In genomic region chr6:11172501-11173337, GRCh38 we compare ENCODE assay signal across 1 cellular context.
TF ChIP-seq lines count a peak whose summit lies in the region.

No MANE protein-coding gene starts in this region.

TF ChIP-seq in HepG2, 621 proteins besides CTCF, POLR2A, EP300 and RAD21 (continued from another document and continues in another):
- TF ChIP-seq CSRNP2 (CRISPR knock-in tag; conservative IDR thresholded peaks at IDR 0.05; ENCODE audit: low read depth) (no peak), SMARCC2 (IDR thresholded peaks at IDR 0.05) (no peak), MATR3 (CRISPR knock-in tag; IDR thresholded peaks at IDR 0.05) (no peak), MTA1 (CRISPR knock-in tag; IDR thresholded peaks at IDR 0.05; ENCODE audit: borderline replicate concordance) (no peak), HIVEP1 (CRISPR knock-in tag; IDR thresholded peaks at IDR 0.05) (no peak), ZNF10 (CRISPR knock-in tag; IDR thresholded peaks at IDR 0.05; ENCODE audit: borderline replicate concordance, low read depth) (no peak), TCF7L2 (IDR thresholded peaks at IDR 0.05; ENCODE audit: low read depth, low read length) (no peak), ZNF790 (CRISPR knock-in tag; IDR thresholded peaks at IDR 0.05; ENCODE audit: borderline replicate concordance) (no peak), IRX3 (CRISPR knock-in tag; IDR thresholded peaks at IDR 0.05; ENCODE audit: borderline replicate concordance, low read depth) (no peak), ZNF724P (CRISPR knock-in tag; IDR thresholded peaks at IDR 0.05; ENCODE audit: borderline replicate concordance) (no peak), ZNF34 (CRISPR knock-in tag; IDR thresholded peaks at IDR 0.05; ENCODE audit: borderline replicate concordance) (no peak), NR2F2 (IDR thresholded peaks at IDR 0.05; ENCODE audit: borderline replicate concordance, low read depth) (no peak), GPN1 (CRISPR knock-in tag; IDR thresholded peaks at IDR 0.05; ENCODE audit: borderline replicate concordance) (no peak), TBP (CRISPR knock-in tag; IDR thresholded peaks at IDR 0.05) (no peak), SOX5 (CRISPR knock-in tag; IDR thresholded peaks at IDR 0.05; ENCODE audit: borderline replicate concordance) (peak; percentile 42; the same call in 1 of the 2 replicates), ZNF580 (CRISPR knock-in tag; IDR thresholded peaks at IDR 0.05; ENCODE audit: borderline replicate concordance, low read depth) (peak; percentile 86), HOMEZ (CRISPR knock-in tag; IDR thresholded peaks at IDR 0.05; ENCODE audit: low read depth) (peak; percentile 73; the same call in 1 of the 2 replicates), ZNF781 (CRISPR knock-in tag; IDR thresholded peaks at IDR 0.05; ENCODE audit: borderline replicate concordance, not compliant biosample characterization) (no peak), ZNF761 (CRISPR knock-in tag; conservative IDR thresholded peaks at IDR 0.05) (no peak), POGZ (CRISPR knock-in tag; IDR thresholded peaks at IDR 0.05) (peak; percentile 66), ZNF776 (CRISPR knock-in tag; IDR thresholded peaks at IDR 0.05) (no peak), RFX1 (IDR thresholded peaks at IDR 0.05) (no peak), PRDM10 (CRISPR knock-in tag; IDR thresholded peaks at IDR 0.05; ENCODE audit: low read depth) (no peak; the same call in 1 of the 2 replicates), FOXC1 (CRISPR knock-in tag; IDR thresholded peaks at IDR 0.05; ENCODE audit: borderline replicate concordance) (no peak), MAZ (IDR thresholded peaks at IDR 0.05; ENCODE audit: borderline replicate concordance, low read depth, low read length) (no peak), MAZ (CRISPR knock-in tag; IDR thresholded peaks at IDR 0.05; ENCODE audit: low read depth) (no peak), GABPB1 (CRISPR knock-in tag; IDR thresholded peaks at IDR 0.05) (no peak), ARID2 (CRISPR knock-in tag; IDR thresholded peaks at IDR 0.05; ENCODE audit: borderline replicate concordance) (no peak), ZBTB8A (CRISPR knock-in tag; IDR thresholded peaks at IDR 0.05; ENCODE audit: borderline replicate concordance, low read depth) (no peak), SKI (IDR thresholded peaks at IDR 0.05; ENCODE audit: partially characterized antibody) (no peak), ZFAT (CRISPR knock-in tag; conservative IDR thresholded peaks at IDR 0.05) (no peak), ZNF264 (CRISPR knock-in tag; IDR thresholded peaks at IDR 0.05) (peak; percentile 52; the same call in 1 of the 2 replicates), ATF1 (CRISPR knock-in tag; IDR thresholded peaks at IDR 0.05) (no peak; the same call in 1 of the 2 replicates), JUND (CRISPR knock-in tag; IDR thresholded peaks at IDR 0.05) (no peak), SUZ12 (IDR thresholded peaks at IDR 0.05; ENCODE audit: low read depth, low read length) (no peak), ZKSCAN1 (IDR thresholded peaks at IDR 0.05; ENCODE audit: low read length) (no peak), ZMAT3 (CRISPR knock-in tag; conservative IDR thresholded peaks at IDR 0.05) (no peak), HMG20B (CRISPR knock-in tag; conservative IDR thresholded peaks at IDR 0.05) (no peak), ZNF607 (CRISPR knock-in tag; IDR thresholded peaks at IDR 0.05; ENCODE audit: borderline replicate concordance) (no peak), NR3C1 (CRISPR knock-in tag; IDR thresholded peaks at IDR 0.05) (no peak), BCL3 (CRISPR knock-in tag; IDR thresholded peaks at IDR 0.05) (no peak), RCOR2 (CRISPR knock-in tag; IDR thresholded peaks at IDR 0.05) (peak; percentile 34; the same call in 1 of the 2 replicates), YEATS4 (CRISPR knock-in tag; IDR thresholded peaks at IDR 0.05; ENCODE audit: borderline replicate concordance) (no peak), NKX3-1 (CRISPR knock-in tag; IDR thresholded peaks at IDR 0.05) (no peak), ZNF644 (CRISPR knock-in tag; IDR thresholded peaks at IDR 0.05; ENCODE audit: low read depth) (0 out of 2 replicates have a peak, but pooled peaks have one; percentile 29)
- TF ChIP-seq, protein P1, sequence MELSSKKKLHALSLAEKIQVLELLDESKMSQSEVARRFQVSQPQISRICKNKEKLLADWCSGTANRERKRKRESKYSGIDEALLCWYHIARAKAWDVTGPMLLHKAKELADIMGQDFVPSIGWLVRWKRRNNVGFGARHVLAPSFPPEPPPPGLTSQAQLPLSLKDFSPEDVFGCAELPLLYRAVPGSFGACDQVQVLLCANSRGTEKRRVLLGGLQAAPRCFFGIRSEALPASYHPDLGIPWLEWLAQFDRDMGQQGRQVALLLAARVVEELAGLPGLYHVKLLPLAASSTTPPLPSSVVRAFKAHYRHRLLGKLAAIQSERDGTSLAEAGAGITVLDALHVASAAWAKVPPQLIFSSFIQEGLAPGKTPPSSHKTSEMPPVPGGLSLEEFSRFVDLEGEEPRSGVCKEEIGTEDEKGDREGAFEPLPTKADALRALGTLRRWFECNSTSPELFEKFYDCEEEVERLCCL (CRISPR knock-in tag; IDR thresholded peaks at IDR 0.05; ENCODE audit: borderline replicate concordance), result no peak
- TF ChIP-seq, protein P2, sequence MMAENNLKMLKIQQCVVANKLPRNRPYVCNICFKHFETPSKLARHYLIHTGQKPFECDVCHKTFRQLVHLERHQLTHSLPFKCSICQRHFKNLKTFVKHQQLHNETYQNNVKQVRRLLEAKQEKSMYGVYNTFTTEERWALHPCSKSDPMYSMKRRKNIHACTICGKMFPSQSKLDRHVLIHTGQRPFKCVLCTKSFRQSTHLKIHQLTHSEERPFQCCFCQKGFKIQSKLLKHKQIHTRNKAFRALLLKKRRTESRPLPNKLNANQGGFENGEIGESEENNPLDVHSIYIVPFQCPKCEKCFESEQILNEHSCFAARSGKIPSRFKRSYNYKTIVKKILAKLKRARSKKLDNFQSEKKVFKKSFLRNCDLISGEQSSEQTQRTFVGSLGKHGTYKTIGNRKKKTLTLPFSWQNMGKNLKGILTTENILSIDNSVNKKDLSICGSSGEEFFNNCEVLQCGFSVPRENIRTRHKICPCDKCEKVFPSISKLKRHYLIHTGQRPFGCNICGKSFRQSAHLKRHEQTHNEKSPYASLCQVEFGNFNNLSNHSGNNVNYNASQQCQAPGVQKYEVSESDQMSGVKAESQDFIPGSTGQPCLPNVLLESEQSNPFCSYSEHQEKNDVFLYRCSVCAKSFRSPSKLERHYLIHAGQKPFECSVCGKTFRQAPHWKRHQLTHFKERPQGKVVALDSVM (CRISPR knock-in tag; IDR thresholded peaks at IDR 0.05), result no peak
- TF ChIP-seq, protein P3, sequence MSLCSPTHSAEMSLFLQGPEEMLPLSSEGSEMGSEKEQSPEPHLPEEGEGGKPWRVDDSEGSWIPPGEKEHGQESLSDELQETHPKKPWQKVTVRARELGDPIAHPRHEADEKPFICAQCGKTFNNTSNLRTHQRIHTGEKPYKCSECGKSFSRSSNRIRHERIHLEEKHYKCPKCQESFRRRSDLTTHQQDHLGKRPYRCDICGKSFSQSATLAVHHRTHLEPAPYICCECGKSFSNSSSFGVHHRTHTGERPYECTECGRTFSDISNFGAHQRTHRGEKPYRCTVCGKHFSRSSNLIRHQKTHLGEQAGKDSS (CRISPR knock-in tag; IDR thresholded peaks at IDR 0.05; ENCODE audit: borderline replicate concordance, low read depth), result no peak
- TF ChIP-seq, protein P4, sequence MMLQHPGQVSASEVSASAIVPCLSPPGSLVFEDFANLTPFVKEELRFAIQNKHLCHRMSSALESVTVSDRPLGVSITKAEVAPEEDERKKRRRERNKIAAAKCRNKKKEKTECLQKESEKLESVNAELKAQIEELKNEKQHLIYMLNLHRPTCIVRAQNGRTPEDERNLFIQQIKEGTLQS (CRISPR knock-in tag; IDR thresholded peaks at IDR 0.05), result 0 out of 2 replicates have a peak, but pooled peaks have one; percentile 31
- TF ChIP-seq, protein P5, sequence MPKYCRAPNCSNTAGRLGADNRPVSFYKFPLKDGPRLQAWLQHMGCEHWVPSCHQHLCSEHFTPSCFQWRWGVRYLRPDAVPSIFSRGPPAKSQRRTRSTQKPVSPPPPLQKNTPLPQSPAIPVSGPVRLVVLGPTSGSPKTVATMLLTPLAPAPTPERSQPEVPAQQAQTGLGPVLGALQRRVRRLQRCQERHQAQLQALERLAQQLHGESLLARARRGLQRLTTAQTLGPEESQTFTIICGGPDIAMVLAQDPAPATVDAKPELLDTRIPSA (CRISPR knock-in tag; IDR thresholded peaks at IDR 0.05; ENCODE audit: borderline replicate concordance), result no peak
- TF ChIP-seq, protein P6, sequence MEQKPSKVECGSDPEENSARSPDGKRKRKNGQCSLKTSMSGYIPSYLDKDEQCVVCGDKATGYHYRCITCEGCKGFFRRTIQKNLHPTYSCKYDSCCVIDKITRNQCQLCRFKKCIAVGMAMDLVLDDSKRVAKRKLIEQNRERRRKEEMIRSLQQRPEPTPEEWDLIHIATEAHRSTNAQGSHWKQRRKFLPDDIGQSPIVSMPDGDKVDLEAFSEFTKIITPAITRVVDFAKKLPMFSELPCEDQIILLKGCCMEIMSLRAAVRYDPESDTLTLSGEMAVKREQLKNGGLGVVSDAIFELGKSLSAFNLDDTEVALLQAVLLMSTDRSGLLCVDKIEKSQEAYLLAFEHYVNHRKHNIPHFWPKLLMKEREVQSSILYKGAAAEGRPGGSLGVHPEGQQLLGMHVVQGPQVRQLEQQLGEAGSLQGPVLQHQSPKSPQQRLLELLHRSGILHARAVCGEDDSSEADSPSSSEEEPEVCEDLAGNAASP (CRISPR knock-in tag; IDR thresholded peaks at IDR 0.05; ENCODE audit: borderline replicate concordance), result peak; percentile 31; the same call in 1 of the 2 replicates
